Comparison of ENCODE assay signal across 1 cellular context in the genomic region with DNA sequence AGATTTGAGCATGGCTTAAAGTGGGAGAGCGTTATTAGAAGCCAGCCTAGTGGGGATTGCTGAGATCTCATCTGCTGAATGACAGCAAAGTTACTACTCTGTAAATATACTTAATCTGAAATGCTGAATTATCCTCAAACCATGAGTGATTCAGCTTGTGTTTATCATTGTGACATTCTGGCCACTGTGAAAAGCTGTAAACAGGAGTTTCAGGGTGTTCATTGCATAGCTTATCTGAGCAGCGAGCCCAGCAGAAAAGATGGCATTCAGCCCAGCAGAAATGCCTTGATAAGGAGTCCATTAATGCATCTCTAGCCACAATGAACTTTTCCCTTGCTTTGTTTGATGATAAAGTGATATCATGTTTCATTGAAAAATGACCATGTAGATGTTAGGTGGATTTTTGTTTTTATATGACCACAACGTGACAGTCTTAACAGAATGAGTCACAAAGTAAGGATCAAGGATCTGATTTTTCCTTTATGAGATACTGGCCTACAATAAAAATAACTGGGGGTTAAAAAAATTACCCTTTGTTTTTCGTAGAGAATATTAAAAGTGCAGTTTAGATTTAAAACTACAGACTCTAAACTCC.
TF ChIP-seq lines count a peak whose summit lies in the region.

No MANE protein-coding gene starts in this region.

TF ChIP-seq in HEK293, 187 proteins besides CTCF, POLR2A, EP300 and RAD21 (continued from another document and continues in another):
- TF ChIP-seq ZNF549 (tag by site-specific recombination; IDR thresholded peaks at IDR 0.05) (0 out of 2 replicates have a peak, but pooled peaks have one; percentile 16), IKZF3 (tag by site-specific recombination; IDR thresholded peaks at IDR 0.05) (peak; percentile 100), SP3 (tag by site-specific recombination; IDR thresholded peaks at IDR 0.05) (0 out of 2 replicates have a peak, but pooled peaks have one; percentile 50), PRDM1 (tag by site-specific recombination; IDR thresholded peaks at IDR 0.05) (no peak), ZNF423 (tag by site-specific recombination; IDR thresholded peaks at IDR 0.05) (no peak), ZNF394 (tag by site-specific recombination; IDR thresholded peaks at IDR 0.05; ENCODE audit: borderline replicate concordance) (peak; percentile 88), ZBTB17 (tag by site-specific recombination; IDR thresholded peaks at IDR 0.05) (peak; percentile 99), ZNF184 (tag by site-specific recombination; IDR thresholded peaks at IDR 0.05) (peak; percentile 61; the same call in 1 of the 2 replicates), ZNF837 (tag by site-specific recombination; IDR thresholded peaks at IDR 0.05) (no peak), ZBTB8A (tag by site-specific recombination; IDR thresholded peaks at IDR 0.05) (peak; percentile 100), SCRT1 (tag by site-specific recombination; IDR thresholded peaks at IDR 0.05; ENCODE audit: borderline replicate concordance) (peak; percentile 59), BCL11B (tag by site-specific recombination; IDR thresholded peaks at IDR 0.05; ENCODE audit: low read depth) (no peak), ZNF626 (tag by site-specific recombination; IDR thresholded peaks at IDR 0.05) (peak; percentile 68; the same call in 1 of the 2 replicates), ZNF146 (tag by site-specific recombination; IDR thresholded peaks at IDR 0.05) (peak; percentile 79), ZNF10 (tag by site-specific recombination; IDR thresholded peaks at IDR 0.05) (peak; percentile 89), ZBTB1 (tag by site-specific recombination; IDR thresholded peaks at IDR 0.05) (peak; percentile 84), ZNF202 (tag by site-specific recombination; IDR thresholded peaks at IDR 0.05; ENCODE audit: borderline replicate concordance) (no peak), ZNF529 (tag by site-specific recombination; IDR thresholded peaks at IDR 0.05; ENCODE audit: insufficient replicate concordance) (peak; percentile 26), ZNF426 (tag by site-specific recombination; IDR thresholded peaks at IDR 0.05) (peak; percentile 12; the same call in 1 of the 2 replicates), WT1 (tag by site-specific recombination; IDR thresholded peaks at IDR 0.05) (peak; percentile 96), SCRT2 (tag by site-specific recombination; IDR thresholded peaks at IDR 0.05) (peak; percentile 65), ZNF664 (tag by site-specific recombination; IDR thresholded peaks at IDR 0.05) (peak; percentile 40; the same call in 1 of the 2 replicates), ZSCAN30 (tag by site-specific recombination; IDR thresholded peaks at IDR 0.05) (peak; percentile 98), ZNF324 (tag by site-specific recombination; IDR thresholded peaks at IDR 0.05) (peak; percentile 80; the same call in 1 of the 2 replicates), MYNN (tag by site-specific recombination; IDR thresholded peaks at IDR 0.05; ENCODE audit: borderline replicate concordance) (no peak)
- TF ChIP-seq, protein P1, sequence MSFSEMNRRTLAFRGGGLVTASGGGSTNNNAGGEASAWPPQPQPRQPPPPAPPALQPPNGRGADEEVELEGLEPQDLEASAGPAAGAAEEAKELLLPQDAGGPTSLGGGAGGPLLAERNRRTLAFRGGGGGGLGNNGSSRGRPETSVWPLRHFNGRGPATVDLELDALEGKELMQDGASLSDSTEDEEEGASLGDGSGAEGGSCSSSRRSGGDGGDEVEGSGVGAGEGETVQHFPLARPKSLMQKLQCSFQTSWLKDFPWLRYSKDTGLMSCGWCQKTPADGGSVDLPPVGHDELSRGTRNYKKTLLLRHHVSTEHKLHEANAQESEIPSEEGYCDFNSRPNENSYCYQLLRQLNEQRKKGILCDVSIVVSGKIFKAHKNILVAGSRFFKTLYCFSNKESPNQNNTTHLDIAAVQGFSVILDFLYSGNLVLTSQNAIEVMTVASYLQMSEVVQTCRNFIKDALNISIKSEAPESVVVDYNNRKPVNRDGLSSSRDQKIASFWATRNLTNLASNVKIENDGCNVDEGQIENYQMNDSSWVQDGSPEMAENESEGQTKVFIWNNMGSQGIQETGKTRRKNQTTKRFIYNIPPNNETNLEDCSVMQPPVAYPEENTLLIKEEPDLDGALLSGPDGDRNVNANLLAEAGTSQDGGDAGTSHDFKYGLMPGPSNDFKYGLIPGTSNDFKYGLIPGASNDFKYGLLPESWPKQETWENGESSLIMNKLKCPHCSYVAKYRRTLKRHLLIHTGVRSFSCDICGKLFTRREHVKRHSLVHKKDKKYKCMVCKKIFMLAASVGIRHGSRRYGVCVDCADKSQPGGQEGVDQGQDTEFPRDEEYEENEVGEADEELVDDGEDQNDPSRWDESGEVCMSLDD (tag by site-specific recombination; IDR thresholded peaks at IDR 0.05), result peak; percentile 83; the same call in 1 of the 2 replicates
- TF ChIP-seq, protein P2, sequence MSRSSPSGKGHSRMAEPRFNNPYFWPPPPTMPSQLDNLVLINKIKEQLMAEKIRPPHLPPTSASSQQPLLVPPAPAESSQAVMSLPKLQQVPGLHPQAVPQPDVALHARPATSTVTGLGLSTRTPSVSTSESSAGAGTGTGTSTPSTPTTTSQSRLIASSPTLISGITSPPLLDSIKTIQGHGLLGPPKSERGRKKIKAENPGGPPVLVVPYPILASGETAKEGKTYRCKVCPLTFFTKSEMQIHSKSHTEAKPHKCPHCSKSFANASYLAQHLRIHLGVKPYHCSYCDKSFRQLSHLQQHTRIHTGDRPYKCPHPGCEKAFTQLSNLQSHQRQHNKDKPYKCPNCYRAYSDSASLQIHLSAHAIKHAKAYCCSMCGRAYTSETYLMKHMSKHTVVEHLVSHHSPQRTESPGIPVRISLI (tag by site-specific recombination; IDR thresholded peaks at IDR 0.05), result peak; percentile 99
- TF ChIP-seq, protein P3, sequence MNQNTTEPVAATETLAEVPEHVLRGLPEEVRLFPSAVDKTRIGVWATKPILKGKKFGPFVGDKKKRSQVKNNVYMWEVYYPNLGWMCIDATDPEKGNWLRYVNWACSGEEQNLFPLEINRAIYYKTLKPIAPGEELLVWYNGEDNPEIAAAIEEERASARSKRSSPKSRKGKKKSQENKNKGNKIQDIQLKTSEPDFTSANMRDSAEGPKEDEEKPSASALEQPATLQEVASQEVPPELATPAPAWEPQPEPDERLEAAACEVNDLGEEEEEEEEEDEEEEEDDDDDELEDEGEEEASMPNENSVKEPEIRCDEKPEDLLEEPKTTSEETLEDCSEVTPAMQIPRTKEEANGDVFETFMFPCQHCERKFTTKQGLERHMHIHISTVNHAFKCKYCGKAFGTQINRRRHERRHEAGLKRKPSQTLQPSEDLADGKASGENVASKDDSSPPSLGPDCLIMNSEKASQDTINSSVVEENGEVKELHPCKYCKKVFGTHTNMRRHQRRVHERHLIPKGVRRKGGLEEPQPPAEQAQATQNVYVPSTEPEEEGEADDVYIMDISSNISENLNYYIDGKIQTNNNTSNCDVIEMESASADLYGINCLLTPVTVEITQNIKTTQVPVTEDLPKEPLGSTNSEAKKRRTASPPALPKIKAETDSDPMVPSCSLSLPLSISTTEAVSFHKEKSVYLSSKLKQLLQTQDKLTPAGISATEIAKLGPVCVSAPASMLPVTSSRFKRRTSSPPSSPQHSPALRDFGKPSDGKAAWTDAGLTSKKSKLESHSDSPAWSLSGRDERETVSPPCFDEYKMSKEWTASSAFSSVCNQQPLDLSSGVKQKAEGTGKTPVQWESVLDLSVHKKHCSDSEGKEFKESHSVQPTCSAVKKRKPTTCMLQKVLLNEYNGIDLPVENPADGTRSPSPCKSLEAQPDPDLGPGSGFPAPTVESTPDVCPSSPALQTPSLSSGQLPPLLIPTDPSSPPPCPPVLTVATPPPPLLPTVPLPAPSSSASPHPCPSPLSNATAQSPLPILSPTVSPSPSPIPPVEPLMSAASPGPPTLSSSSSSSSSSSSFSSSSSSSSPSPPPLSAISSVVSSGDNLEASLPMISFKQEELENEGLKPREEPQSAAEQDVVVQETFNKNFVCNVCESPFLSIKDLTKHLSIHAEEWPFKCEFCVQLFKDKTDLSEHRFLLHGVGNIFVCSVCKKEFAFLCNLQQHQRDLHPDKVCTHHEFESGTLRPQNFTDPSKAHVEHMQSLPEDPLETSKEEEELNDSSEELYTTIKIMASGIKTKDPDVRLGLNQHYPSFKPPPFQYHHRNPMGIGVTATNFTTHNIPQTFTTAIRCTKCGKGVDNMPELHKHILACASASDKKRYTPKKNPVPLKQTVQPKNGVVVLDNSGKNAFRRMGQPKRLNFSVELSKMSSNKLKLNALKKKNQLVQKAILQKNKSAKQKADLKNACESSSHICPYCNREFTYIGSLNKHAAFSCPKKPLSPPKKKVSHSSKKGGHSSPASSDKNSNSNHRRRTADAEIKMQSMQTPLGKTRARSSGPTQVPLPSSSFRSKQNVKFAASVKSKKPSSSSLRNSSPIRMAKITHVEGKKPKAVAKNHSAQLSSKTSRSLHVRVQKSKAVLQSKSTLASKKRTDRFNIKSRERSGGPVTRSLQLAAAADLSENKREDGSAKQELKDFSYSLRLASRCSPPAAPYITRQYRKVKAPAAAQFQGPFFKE (tag by site-specific recombination; IDR thresholded peaks at IDR 0.05; ENCODE audit: borderline replicate concordance), result no peak
- TF ChIP-seq, protein P4, sequence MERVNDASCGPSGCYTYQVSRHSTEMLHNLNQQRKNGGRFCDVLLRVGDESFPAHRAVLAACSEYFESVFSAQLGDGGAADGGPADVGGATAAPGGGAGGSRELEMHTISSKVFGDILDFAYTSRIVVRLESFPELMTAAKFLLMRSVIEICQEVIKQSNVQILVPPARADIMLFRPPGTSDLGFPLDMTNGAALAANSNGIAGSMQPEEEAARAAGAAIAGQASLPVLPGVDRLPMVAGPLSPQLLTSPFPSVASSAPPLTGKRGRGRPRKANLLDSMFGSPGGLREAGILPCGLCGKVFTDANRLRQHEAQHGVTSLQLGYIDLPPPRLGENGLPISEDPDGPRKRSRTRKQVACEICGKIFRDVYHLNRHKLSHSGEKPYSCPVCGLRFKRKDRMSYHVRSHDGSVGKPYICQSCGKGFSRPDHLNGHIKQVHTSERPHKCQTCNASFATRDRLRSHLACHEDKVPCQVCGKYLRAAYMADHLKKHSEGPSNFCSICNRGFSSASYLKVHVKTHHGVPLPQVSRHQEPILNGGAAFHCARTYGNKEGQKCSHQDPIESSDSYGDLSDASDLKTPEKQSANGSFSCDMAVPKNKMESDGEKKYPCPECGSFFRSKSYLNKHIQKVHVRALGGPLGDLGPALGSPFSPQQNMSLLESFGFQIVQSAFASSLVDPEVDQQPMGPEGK (tag by site-specific recombination; IDR thresholded peaks at IDR 0.05), result peak; percentile 87
- TF ChIP-seq, protein P5, sequence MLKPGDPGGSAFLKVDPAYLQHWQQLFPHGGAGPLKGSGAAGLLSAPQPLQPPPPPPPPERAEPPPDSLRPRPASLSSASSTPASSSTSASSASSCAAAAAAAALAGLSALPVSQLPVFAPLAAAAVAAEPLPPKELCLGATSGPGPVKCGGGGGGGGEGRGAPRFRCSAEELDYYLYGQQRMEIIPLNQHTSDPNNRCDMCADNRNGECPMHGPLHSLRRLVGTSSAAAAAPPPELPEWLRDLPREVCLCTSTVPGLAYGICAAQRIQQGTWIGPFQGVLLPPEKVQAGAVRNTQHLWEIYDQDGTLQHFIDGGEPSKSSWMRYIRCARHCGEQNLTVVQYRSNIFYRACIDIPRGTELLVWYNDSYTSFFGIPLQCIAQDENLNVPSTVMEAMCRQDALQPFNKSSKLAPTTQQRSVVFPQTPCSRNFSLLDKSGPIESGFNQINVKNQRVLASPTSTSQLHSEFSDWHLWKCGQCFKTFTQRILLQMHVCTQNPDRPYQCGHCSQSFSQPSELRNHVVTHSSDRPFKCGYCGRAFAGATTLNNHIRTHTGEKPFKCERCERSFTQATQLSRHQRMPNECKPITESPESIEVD (tag by site-specific recombination; IDR thresholded peaks at IDR 0.05), result peak; percentile 100
- TF ChIP-seq, protein P6, sequence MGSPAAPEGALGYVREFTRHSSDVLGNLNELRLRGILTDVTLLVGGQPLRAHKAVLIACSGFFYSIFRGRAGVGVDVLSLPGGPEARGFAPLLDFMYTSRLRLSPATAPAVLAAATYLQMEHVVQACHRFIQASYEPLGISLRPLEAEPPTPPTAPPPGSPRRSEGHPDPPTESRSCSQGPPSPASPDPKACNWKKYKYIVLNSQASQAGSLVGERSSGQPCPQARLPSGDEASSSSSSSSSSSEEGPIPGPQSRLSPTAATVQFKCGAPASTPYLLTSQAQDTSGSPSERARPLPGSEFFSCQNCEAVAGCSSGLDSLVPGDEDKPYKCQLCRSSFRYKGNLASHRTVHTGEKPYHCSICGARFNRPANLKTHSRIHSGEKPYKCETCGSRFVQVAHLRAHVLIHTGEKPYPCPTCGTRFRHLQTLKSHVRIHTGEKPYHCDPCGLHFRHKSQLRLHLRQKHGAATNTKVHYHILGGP (tag by site-specific recombination; IDR thresholded peaks at IDR 0.05), result peak; percentile 71
- TF ChIP-seq, protein P7, sequence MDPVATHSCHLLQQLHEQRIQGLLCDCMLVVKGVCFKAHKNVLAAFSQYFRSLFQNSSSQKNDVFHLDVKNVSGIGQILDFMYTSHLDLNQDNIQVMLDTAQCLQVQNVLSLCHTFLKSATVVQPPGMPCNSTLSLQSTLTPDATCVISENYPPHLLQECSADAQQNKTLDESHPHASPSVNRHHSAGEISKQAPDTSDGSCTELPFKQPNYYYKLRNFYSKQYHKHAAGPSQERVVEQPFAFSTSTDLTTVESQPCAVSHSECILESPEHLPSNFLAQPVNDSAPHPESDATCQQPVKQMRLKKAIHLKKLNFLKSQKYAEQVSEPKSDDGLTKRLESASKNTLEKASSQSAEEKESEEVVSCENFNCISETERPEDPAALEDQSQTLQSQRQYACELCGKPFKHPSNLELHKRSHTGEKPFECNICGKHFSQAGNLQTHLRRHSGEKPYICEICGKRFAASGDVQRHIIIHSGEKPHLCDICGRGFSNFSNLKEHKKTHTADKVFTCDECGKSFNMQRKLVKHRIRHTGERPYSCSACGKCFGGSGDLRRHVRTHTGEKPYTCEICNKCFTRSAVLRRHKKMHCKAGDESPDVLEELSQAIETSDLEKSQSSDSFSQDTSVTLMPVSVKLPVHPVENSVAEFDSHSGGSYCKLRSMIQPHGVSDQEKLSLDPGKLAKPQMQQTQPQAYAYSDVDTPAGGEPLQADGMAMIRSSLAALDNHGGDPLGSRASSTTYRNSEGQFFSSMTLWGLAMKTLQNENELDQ (tag by site-specific recombination; IDR thresholded peaks at IDR 0.05; ENCODE audit: low read depth), result peak; percentile 74
- TF ChIP-seq, protein P8, sequence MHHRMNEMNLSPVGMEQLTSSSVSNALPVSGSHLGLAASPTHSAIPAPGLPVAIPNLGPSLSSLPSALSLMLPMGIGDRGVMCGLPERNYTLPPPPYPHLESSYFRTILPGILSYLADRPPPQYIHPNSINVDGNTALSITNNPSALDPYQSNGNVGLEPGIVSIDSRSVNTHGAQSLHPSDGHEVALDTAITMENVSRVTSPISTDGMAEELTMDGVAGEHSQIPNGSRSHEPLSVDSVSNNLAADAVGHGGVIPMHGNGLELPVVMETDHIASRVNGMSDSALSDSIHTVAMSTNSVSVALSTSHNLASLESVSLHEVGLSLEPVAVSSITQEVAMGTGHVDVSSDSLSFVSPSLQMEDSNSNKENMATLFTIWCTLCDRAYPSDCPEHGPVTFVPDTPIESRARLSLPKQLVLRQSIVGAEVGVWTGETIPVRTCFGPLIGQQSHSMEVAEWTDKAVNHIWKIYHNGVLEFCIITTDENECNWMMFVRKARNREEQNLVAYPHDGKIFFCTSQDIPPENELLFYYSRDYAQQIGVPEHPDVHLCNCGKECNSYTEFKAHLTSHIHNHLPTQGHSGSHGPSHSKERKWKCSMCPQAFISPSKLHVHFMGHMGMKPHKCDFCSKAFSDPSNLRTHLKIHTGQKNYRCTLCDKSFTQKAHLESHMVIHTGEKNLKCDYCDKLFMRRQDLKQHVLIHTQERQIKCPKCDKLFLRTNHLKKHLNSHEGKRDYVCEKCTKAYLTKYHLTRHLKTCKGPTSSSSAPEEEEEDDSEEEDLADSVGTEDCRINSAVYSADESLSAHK (tag by site-specific recombination; IDR thresholded peaks at IDR 0.05), result peak; percentile 97
- TF ChIP-seq, protein P9, sequence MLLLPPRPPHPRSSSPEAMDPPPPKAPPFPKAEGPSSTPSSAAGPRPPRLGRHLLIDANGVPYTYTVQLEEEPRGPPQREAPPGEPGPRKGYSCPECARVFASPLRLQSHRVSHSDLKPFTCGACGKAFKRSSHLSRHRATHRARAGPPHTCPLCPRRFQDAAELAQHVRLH (tag by site-specific recombination; IDR thresholded peaks at IDR 0.05), result peak; percentile 97
